Comparison of ENCODE assay signal across 17 cellular contexts in genomic region chr6:106110167-106110826, GRCh38. TPM values are rescaled to one million over a fixed set of nuclear protein-coding genes. Genes with fewer than 3 reads are reported as not detected.
A peak's percentile ranks its signal among the peaks of the same experiment; 100 is the strongest.
DNase-seq lines count a peak whose midpoint lies in the region; ATAC-seq and TF ChIP-seq lines count a peak whose summit lies in the region.
"Had no signal": no experiment of that assay in that cellular context is flagged by ENCODE, and none has a peak within 500 bp of the region (broad histone marks: within the 10 kb centered on the region; RNA-seq: fewer than 3 reads in every experiment).

No MANE protein-coding gene starts in this region.

- no peaks in the 10 kb centered on the region for H3K9me3 Mint-ChIP-seq in effector memory CD8-positive, alpha-beta T cell
- H3K9me3 Mint-ChIP-seq in type B pancreatic cell: no peaks in the 10 kb centered on the region

- ATAC-seq in SK-N-SH treated with all-trans-retinoic acid at 6 μM for 48 hours (no peak; the same call in 2 of the 3 replicates), GM21367 (IDR thresholded peaks at IDR 0.05; ENCODE audit: unreplicated experiment) (no peak), GM18520 (IDR thresholded peaks at IDR 0.05; ENCODE audit: unreplicated experiment) (no peak)
- ATAC-seq in effector memory CD8-positive, alpha-beta T cell (replicated peaks): no peak
- ATAC-seq: Right ventricle myocardium inferior had no signal

- H3K9me2 ChIP-seq in SK-N-SH: no peaks in the 10 kb centered on the region

- peak overlapping the region in 1 of 2 donors; percentile 47 for H3K4me3 Mint-ChIP-seq in effector memory CD8-positive, alpha-beta T cell
- no peak overlapping the region for H3K4me3 Mint-ChIP-seq in type B pancreatic cell

- TF ChIP-seq CTCF in SK-N-SH (IDR thresholded peaks at IDR 0.05) (no peak), type B pancreatic cell (conservative IDR thresholded peaks at IDR 0.05) (no peak)

- POLR2A ChIA-PET in SK-N-SH (lab: Yijun Ruan, JAX): no interaction called here

- no peak for TF ChIP-seq EP300 in SK-N-SH (IDR thresholded peaks at IDR 0.05; ENCODE audit: borderline replicate concordance in 1 of 2, low read depth in 1 of 2, low read length in 1 of 2)

- no peak overlapping the region for H3K4me2 ChIP-seq in SK-N-SH

- no peak overlapping the region for H3K4me3 ChIP-seq in SK-N-SH (ENCODE audit: low read depth in 2 of 2, low read length in 1 of 2)
- H3K4me3 ChIP-seq: testis had no signal

- no peak for TF ChIP-seq RAD21 in SK-N-SH (IDR thresholded peaks at IDR 0.05; ENCODE audit: low read length)

- H3K27ac ChIP-seq in SK-N-SH (ENCODE audit: low read depth in 2 of 2, low read length in 1 of 2): no peak overlapping the region
- H3K27ac ChIP-seq: neutrophil, testis had no signal

- H2AFZ ChIP-seq in SK-N-SH (ENCODE audit: low read depth): no peak overlapping the region

- CTCF ChIA-PET in SK-N-SH (lab: Yijun Ruan, JAX): interaction anchor here (1.4 kb wide), 1 partner anchor 113 kb away, joined by 3 read pairs; no protein-coding TSS in a partner anchor

- H3K36me3 Mint-ChIP-seq in effector memory CD8-positive, alpha-beta T cell (ENCODE audit: insufficient read depth): peaks cover 63% of the 10 kb centered on the region
- H3K36me3 Mint-ChIP-seq in type B pancreatic cell: peaks cover 9% of the 10 kb centered on the region

- WGBS in SK-N-SH (ENCODE audit: low lambda C conversion rate): 81% methylated on average over 10 of the region's 10 CpGs

- no peak overlapping the region for H3K9ac ChIP-seq in SK-N-SH

- peaks cover 7 to 23% of the 10 kb centered on the region in 2 experiments for H3K36me3 ChIP-seq in SK-N-SH (replicated peaks in 1 of 2; ENCODE audit: control insufficient read depth in 1 of 2, insufficient read depth in 2 of 2, low read length in 1 of 2)

- no peaks in the 10 kb centered on the region for H3F3A ChIP-seq in SK-N-SH (replicated peaks; ENCODE audit: insufficient read depth)

- peak; percentile 51 for DNase-seq in SK-N-SH
- peak; percentile 61 for DNase-seq in NCI-H2029 treated with DMSO at 0.1 percent for 48 hours (lab: John Stamatoyannopoulos, UW)
- DNase-seq in effector memory CD8-positive, alpha-beta T cell: no peak
- no peak for DNase-seq in type B pancreatic cell (ENCODE audit: extremely low spot score, unreplicated experiment)
- no peak for DNase-seq in globus pallidus (ENCODE audit: low spot score)
- DNase-seq: activated CD4-positive, alpha-beta T cell treated with anti-CD3 and anti-CD28 coated beads, Interleukin-2, amount 50 U/mL, for 48 hours; amniotic stem cell; cerebellar nuclear complex; mesenchymal stem cell; NCI-H774; T-helper 9 cell; testis had no signal

- peaks cover 0 to 13% of the 10 kb centered on the region in 2 experiments; a peak in 2 of 4 replicates for H3K4me1 ChIP-seq in SK-N-SH (ENCODE audit: control insufficient read depth in 1 of 2, insufficient read depth in 2 of 2, low read depth in 1 of 2, low read length in 1 of 2)
- H3K4me1 ChIP-seq: testis had no signal

- no peaks in the 10 kb centered on the region for H3K9me3 ChIP-seq in SK-N-SH
- H3K9me3 ChIP-seq: neutrophil, testis had no signal

- peak overlapping the region; percentile 83 to 94 for H3K27ac Mint-ChIP-seq in effector memory CD8-positive, alpha-beta T cell
- peak overlapping the region; percentile 1 for H3K27ac Mint-ChIP-seq in type B pancreatic cell

- peaks cover 72 to 87% of the 10 kb centered on the region in 2 donors for H3K4me1 Mint-ChIP-seq in effector memory CD8-positive, alpha-beta T cell (ENCODE audit: low read depth in 2 of 2)
- H3K4me1 Mint-ChIP-seq in type B pancreatic cell (ENCODE audit: unreplicated experiment): peaks cover 13% of the 10 kb centered on the region

- H3K27me3 ChIP-seq in SK-N-SH (ENCODE audit: insufficient read depth): no peaks in the 10 kb centered on the region
- H3K27me3 ChIP-seq: testis had no signal

- no peaks in the 10 kb centered on the region for H3K27me3 Mint-ChIP-seq in effector memory CD8-positive, alpha-beta T cell
- no peaks in the 10 kb centered on the region for H3K27me3 Mint-ChIP-seq in type B pancreatic cell

- H3K79me2 ChIP-seq in SK-N-SH (ENCODE audit: insufficient read depth): no peaks in the 10 kb centered on the region

- H4K20me1 ChIP-seq in SK-N-SH (ENCODE audit: insufficient read depth): no peaks in the 10 kb centered on the region

TF ChIP-seq in SK-N-SH, 30 proteins besides CTCF, POLR2A, EP300 and RAD21:
- TF ChIP-seq TAF1 (IDR thresholded peaks at IDR 0.05; ENCODE audit: borderline replicate concordance, low read depth, low read length) (no peak), GATA2 (CRISPR knock-in tag; IDR thresholded peaks at IDR 0.05) (0 out of 2 replicates have a peak, but pooled peaks have one; percentile 22), NFIC (IDR thresholded peaks at IDR 0.05; ENCODE audit: borderline replicate concordance) (0 out of 2 replicates have a peak, but pooled peaks have one; percentile 19)

TF ChIP-seq in SK-N-SH treated with all-trans-retinoic acid at 6 μM for 48 hours, 23 proteins besides CTCF, POLR2A, EP300 and RAD21:
- TF ChIP-seq ZNF8 (CRISPR knock-in tag; IDR thresholded peaks at IDR 0.05) (no peak), ZC3H10 (CRISPR knock-in tag; IDR thresholded peaks at IDR 0.05) (no peak)

RNA-seq across cellular contexts. Expression of gene PRDM1, which starts 24.2 kb away (rescaled TPM):
- polyA plus RNA-seq in SK-N-SH (2012; rRNA removed): 2.3 and 4.0 TPM in 2 replicates
- 2.6 and 3.0 TPM in 2 replicates for polyA plus RNA-seq in SK-N-SH (2012; cell fraction: cytosol; rRNA removed)
- polyA plus RNA-seq in SK-N-SH (2012; cell fraction: nucleus; rRNA removed): 6.7 and 8.0 TPM in 2 replicates
- total RNA-seq in type B pancreatic cell (ENCODE audit: low replicate concordance): 15.5 and 35.5 TPM in 2 replicates

Comparison
In these comparisons a context has a peak if more than half of its experiments do, and no peak if none do; other contexts are left out.
1. DNase-seq: peak in SK-N-SH (single experiment) and NCI-H2029 treated with DMSO at 0.1 percent for 48 hours (single experiment); none in effector memory CD8-positive, alpha-beta T cell (0 of 3), type B pancreatic cell (single experiment) and globus pallidus (single experiment).